In the genomic region with DNA sequence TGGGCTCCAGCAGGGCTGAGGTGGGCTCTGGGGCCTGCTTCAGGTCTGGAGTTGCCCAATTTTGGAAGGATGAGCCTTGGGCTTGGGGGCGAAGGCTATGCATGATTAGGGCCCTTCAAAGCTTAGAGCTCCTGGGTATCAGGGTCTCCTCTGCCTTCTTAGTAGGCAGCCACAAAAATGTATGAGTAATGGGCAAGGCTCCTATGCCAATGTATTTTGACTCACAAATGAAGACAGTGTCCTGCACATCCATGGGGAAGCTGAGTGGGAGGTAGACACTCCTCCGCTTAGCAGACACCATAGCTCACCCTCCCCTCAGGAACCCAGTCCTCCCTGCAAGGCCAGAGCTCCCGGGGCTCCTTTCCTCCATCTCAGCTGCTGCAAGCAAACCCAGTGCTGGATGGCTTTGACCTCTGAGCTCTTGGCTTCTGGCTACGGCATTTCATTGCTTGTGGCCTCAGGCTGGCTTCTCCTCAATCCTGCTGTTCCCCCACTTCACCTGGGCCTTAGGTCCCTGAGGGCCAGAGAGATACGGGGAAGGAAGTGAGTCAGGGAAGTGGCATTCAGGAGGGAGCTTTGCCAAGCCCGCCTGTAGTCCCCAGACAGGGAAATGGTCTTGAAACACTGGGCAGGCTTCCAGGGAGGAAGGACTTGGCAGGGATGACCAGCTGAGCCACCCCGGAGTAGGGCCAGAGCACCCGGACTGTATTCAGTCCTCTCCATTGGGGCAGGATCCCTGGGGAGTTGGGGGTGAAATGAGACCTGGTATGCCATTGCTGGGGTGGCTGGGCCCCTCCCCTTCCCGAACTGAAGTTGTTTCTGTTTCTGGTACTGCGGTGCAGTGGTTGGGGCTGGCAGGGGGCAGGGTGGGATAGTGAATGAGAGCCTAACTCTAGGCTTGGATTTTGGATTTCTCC, we compare ENCODE assay signal across 8 cellular contexts. TPM values are rescaled to one million over a fixed set of nuclear protein-coding genes. Genes with fewer than 3 reads are reported as not detected.
A peak's percentile ranks its signal among the peaks of the same experiment; 100 is the strongest.
DNase-seq lines count a peak whose midpoint lies in the region; ATAC-seq and TF ChIP-seq lines count a peak whose summit lies in the region.

No MANE protein-coding gene starts in this region.

- H3K4me1 ChIP-seq in heart right ventricle: peaks cover 8 to 60% (median 28%) of the 10 kb centered on the region in 9 donors
- H3K4me1 ChIP-seq in skeletal muscle satellite cell (ENCODE audit: control insufficient read depth, insufficient read depth, low read length): peaks cover 62% of the 10 kb centered on the region

- no peaks in the 10 kb centered on the region for H3K4me1 Mint-ChIP-seq in stimulated activated naive B cell treated with anti-CD40 and anti-IgM and Interleukin-4, amounts not matched to agents 10 μg/mL and 1 μg/mL and 100 μg/mL, for 72 hours

- 16 to 19% methylated on average over 10 of the region's 10 CpGs for WGBS in heart right ventricle, 2 donors

- H3K9ac ChIP-seq in skeletal muscle satellite cell (ENCODE audit: low read depth, low read length): peak overlapping the region; percentile 42

- H3K36me3 ChIP-seq in heart right ventricle (no peaks in the 10 kb centered on the region), skeletal muscle satellite cell (ENCODE audit: insufficient read depth, low read length) (peaks cover 22% of the 10 kb centered on the region)

- ATAC-seq in heart right ventricle (peak; percentile 66 to 90 (median 86)), HG03520 (IDR thresholded peaks at IDR 0.05; ENCODE audit: unreplicated experiment) (no peak), GM18505 (IDR thresholded peaks at IDR 0.05; ENCODE audit: unreplicated experiment) (no peak)
- no peak for ATAC-seq in stimulated activated naive B cell treated with anti-CD40 and anti-IgM and Interleukin-4, amounts not matched to agents 10 μg/mL and 1 μg/mL and 100 μg/mL, for 72 hours (replicated peaks)

- H3K27ac ChIP-seq in heart right ventricle: peak overlapping the region in 3 of 10 donors; percentile 13 to 75 (median 23)

- no peak for TF ChIP-seq CTCF in heart right ventricle (IDR thresholded peaks at IDR 0.05)

- no peak for TF ChIP-seq POLR2A in GM18505 (IDR thresholded peaks at IDR 0.05; ENCODE audit: borderline replicate concordance, extremely low read depth, insufficient read depth, insufficient read length)

- no peak overlapping the region for H3K4me3 ChIP-seq in heart right ventricle
- peak overlapping the region; percentile 45 for H3K4me3 ChIP-seq in skeletal muscle satellite cell (ENCODE audit: low read length)

- H3K36me3 Mint-ChIP-seq in stimulated activated naive B cell treated with anti-CD40 and anti-IgM and Interleukin-4, amounts not matched to agents 10 μg/mL and 1 μg/mL and 100 μg/mL, for 72 hours: no peaks in the 10 kb centered on the region

- peaks cover 12 to 32% (median 28%) of the 10 kb centered on the region in 7 donors for H3K27me3 ChIP-seq in heart right ventricle
- no peaks in the 10 kb centered on the region for H3K27me3 ChIP-seq in skeletal muscle satellite cell (ENCODE audit: control insufficient read depth, insufficient read depth, low read length)

- DNase-seq in HCEC 1CT: peak; percentile 95
- DNase-seq in UCSD-AML1 (lab: John Stamatoyannopoulos, UW; ENCODE audit: unreplicated experiment): peak; percentile 42
- peak; percentile 82 to 90 for DNase-seq in heart right ventricle
- DNase-seq in stimulated activated naive B cell treated with anti-CD40 and anti-IgM and Interleukin-4, amounts not matched to agents 10 μg/mL and 1 μg/mL and 100 μg/mL, for 72 hours: no peak
- no peak for DNase-seq in NCI-H146 treated with DMSO at 0.1 percent for 48 hours (lab: John Stamatoyannopoulos, UW; ENCODE audit: unreplicated experiment)

- intact Hi-C loops in heart right ventricle (cut with DNase I): loop anchor here in 3 of 10 donors (2.0 to 5.0 kb wide), 5 partner anchors 33 to 157 kb away; no protein-coding TSS in a partner anchor

- no peaks in the 10 kb centered on the region for H3K9me3 Mint-ChIP-seq in stimulated activated naive B cell treated with anti-CD40 and anti-IgM and Interleukin-4, amounts not matched to agents 10 μg/mL and 1 μg/mL and 100 μg/mL, for 72 hours

- H3K4me2 ChIP-seq in skeletal muscle satellite cell (ENCODE audit: low read length): peak overlapping the region; percentile 75

- no peak overlapping the region for H3K4me3 Mint-ChIP-seq in stimulated activated naive B cell treated with anti-CD40 and anti-IgM and Interleukin-4, amounts not matched to agents 10 μg/mL and 1 μg/mL and 100 μg/mL, for 72 hours

- peaks cover 44 to 74% of the 10 kb centered on the region in 2 donors for H3K27me3 Mint-ChIP-seq in stimulated activated naive B cell treated with anti-CD40 and anti-IgM and Interleukin-4, amounts not matched to agents 10 μg/mL and 1 μg/mL and 100 μg/mL, for 72 hours

- H3K9me3 ChIP-seq in heart right ventricle (no peaks in the 10 kb centered on the region), skeletal muscle satellite cell (replicated peaks; ENCODE audit: low read length) (no peaks in the 10 kb centered on the region)

- no peak overlapping the region for H3K27ac Mint-ChIP-seq in stimulated activated naive B cell treated with anti-CD40 and anti-IgM and Interleukin-4, amounts not matched to agents 10 μg/mL and 1 μg/mL and 100 μg/mL, for 72 hours

RNA-seq across cellular contexts. Expression of gene ABCC3, which starts 4.4 kb away (rescaled TPM):
- total RNA-seq in heart right ventricle: 1 to 10 TPM in 6 of 10 donors, under 1 TPM in 3, not detected in 1; 0.23 to 5.7 (median 1.1) TPM
- polyA plus RNA-seq in heart right ventricle: 1 to 10 TPM in 1 of 2 donors, under 1 TPM in 1; 0.41 to 2.0 TPM
- total RNA-seq in skeletal muscle satellite cell (2012; rRNA removed): 26.0 and 38.0 TPM in 2 replicates

Comparison
In these comparisons a context has a peak if more than half of its experiments do, and no peak if none do; other contexts are left out.
1. DNase-seq: peak in HCEC 1CT (single experiment), UCSD-AML1 (single experiment) and heart right ventricle (2 of 2); none in stimulated activated naive B cell treated with anti-CD40 and anti-IgM and Interleukin-4, amounts not matched to agents 10 μg/mL and 1 μg/mL and 100 μg/mL, for 72 hours (single experiment) and NCI-H146 treated with DMSO at 0.1 percent for 48 hours (single experiment).
2. ATAC-seq: peak in heart right ventricle (8 of 8); none in stimulated activated naive B cell treated with anti-CD40 and anti-IgM and Interleukin-4, amounts not matched to agents 10 μg/mL and 1 μg/mL and 100 μg/mL, for 72 hours (0 of 2), HG03520 (single experiment) and GM18505 (single experiment).